Comparison of ENCODE assay signal across 9 cellular contexts in the genomic region with DNA sequence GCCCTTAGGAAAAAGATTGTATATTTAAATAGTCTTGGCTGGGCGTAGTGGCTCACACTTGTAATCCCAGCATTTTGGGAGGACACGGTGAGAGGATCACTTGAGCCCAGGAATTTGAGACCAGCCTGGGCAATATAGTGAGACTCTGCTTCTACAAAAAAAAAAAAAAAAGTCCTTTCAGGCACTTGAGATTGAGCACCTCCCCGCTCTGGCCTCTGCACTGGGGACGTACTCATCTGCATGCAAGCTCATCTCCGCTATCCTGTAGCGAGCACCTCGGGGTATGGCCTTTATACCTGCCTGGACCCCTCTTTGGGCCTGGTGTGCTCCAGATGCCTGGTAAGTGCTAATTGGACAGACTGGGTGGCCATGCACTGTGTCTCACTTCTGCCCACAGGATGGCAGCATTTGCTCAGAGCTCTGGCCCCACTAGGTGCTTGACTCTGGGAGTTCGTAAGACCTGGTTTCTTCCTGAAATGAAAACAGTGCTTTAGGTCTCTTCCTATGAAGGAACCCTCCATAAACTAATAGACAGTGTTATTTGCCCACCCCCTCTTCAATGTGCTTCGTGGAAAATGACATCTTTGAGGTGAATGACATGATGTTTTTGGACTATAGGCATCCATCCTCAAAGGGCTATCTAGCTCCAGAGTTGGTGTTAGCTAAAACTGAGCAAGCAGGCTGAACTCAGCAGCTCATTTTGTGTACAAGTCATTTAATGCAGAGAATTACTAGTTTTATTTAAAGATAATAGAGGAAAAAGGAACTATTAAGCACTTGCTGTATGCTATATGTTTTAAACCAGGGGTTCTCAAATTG.
DNase-seq lines count a peak whose midpoint lies in the region; ATAC-seq and TF ChIP-seq lines count a peak whose summit lies in the region.
"Had no signal": no experiment of that assay in that cellular context is flagged by ENCODE, and none has a peak within 500 bp of the region (broad histone marks: within the 10 kb centered on the region; RNA-seq: fewer than 3 reads in every experiment).

No MANE protein-coding gene starts in this region.

- peak; percentile 93 for TF ChIP-seq CTCF in 22Rv1 (IDR thresholded peaks at IDR 0.05)

- DNase-seq in NCI-H1048 (lab: John Stamatoyannopoulos, UW) (peak; percentile 22), SK-N-MC (ENCODE audit: low read depth, low spot score) (peak; percentile 53), head of caudate nucleus (peak; percentile 65 to 93 (median 82)), posterior cingulate gyrus (peak; percentile 57 to 96 (median 82)), ureter (ENCODE audit: low spot score) (peak; percentile 82)
- DNase-seq in activated naive CD4-positive, alpha-beta T cell treated with anti-CD3 and anti-CD28 coated beads, Interleukin-2, amount 50 U/mL, for 16 hours = peak; percentile 79

- ATAC-seq in GM18520 (IDR thresholded peaks at IDR 0.05; ENCODE audit: unreplicated experiment) = peak; percentile 46

- H3K9me3 ChIP-seq in SK-N-MC (ENCODE audit: low read depth, low read length) = no peaks in the 10 kb centered on the region
- H3K9me3 ChIP-seq: BLaER1 treated with 17β-estradiol and CSF1 and Interleukin-3, amounts not matched to agents 10 nM and 100 nM had no signal

- intact Hi-C loops in head of caudate nucleus (cut with DNase I) = loop anchor here (2.0 kb wide), 1 partner anchor 209 kb away; no protein-coding TSS in a partner anchor
- intact Hi-C loops in posterior cingulate gyrus (cut with DNase I) = loop anchor here (1.0 to 5.0 kb wide), 2 partner anchors 209 to 393 kb away; a partner anchor contains a TSS

- H3K9ac ChIP-seq in SK-N-MC (ENCODE audit: insufficient read length) = no peak overlapping the region
- H3K9ac ChIP-seq: BLaER1 treated with 17β-estradiol and CSF1 and Interleukin-3, amounts not matched to agents 10 nM and 100 nM had no signal

- H3K36me3 ChIP-seq in SK-N-MC (ENCODE audit: insufficient read depth, low read length) = no peaks in the 10 kb centered on the region
- H3K36me3 ChIP-seq: BLaER1 treated with 17β-estradiol and CSF1 and Interleukin-3, amounts not matched to agents 10 nM and 100 nM had no signal

- no peak overlapping the region for H3K4me3 ChIP-seq in SK-N-MC
- H3K4me3 ChIP-seq: BLaER1 treated with 17β-estradiol and CSF1 and Interleukin-3, amounts not matched to agents 10 nM and 100 nM had no signal

- no peak overlapping the region for H3K27ac ChIP-seq in 22Rv1
- H3K27ac ChIP-seq in SK-N-MC = no peak overlapping the region
- H3K27ac ChIP-seq: BLaER1 treated with 17β-estradiol and CSF1 and Interleukin-3, amounts not matched to agents 10 nM and 100 nM had no signal

Comparison
In these comparisons a context has a peak if more than half of its experiments do, and no peak if none do; other contexts are left out.
1. DNase-seq: peak in every context shown above with its lines; median percentile 82 in ureter; 82 in head of caudate nucleus; 82 in posterior cingulate gyrus; 79 in activated naive CD4-positive, alpha-beta T cell treated with anti-CD3 and anti-CD28 coated beads, Interleukin-2, amount 50 U/mL, for 16 hours; 53 in SK-N-MC; 22 in NCI-H1048.